Comparison of ENCODE assay signal across 1 cellular context in the genomic region with DNA sequence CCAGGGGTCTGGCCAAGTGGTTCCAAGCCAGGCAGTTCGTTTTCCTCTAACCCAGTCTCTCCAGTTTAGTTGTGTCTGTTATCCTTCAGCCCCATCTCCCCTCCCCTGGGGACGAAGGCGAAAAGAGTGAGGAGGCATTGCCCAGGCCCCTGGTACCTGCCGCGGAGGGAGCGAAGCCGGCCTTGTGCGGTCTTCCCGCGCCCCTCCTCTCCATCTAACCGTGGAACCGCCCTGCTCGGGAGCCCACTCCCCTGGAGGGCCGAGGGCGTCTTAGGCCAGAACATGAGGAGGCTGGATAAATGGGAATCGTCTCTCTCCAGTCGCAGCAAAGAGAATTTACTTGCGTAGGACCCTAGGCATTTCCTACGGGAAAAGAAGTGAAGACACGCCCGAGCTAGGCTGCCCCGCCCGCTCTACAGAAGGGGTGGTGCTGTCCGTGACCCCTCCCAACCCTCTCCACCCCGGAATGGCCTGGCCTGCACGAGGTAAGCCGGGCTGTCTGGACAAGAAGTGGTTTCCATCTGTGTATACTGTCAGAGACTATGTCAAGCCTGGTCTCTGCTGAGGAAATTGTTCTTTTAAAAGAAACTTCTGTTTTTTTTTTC.
TF ChIP-seq lines count a peak whose summit lies in the region.

No MANE protein-coding gene starts in this region.

TF ChIP-seq in GM23338, 12 proteins besides CTCF, POLR2A, EP300 and RAD21 (continued from another document):
- TF ChIP-seq ZNF462 (CRISPR knock-in tag; IDR thresholded peaks at IDR 0.05) (no peak), ETS1 (IDR thresholded peaks at IDR 0.05) (no peak), NANOG (IDR thresholded peaks at IDR 0.05; ENCODE audit: borderline replicate concordance) (no peak), POLR2AphosphoS5 (IDR thresholded peaks at IDR 0.05; ENCODE audit: low read depth) (no peak), ZNF331 (CRISPR knock-in tag; IDR thresholded peaks at IDR 0.05; ENCODE audit: low read depth) (no peak), STAT1 (IDR thresholded peaks at IDR 0.05; ENCODE audit: unreplicated experiment) (no peak), REST (IDR thresholded peaks at IDR 0.05; ENCODE audit: unreplicated experiment) (no peak), EZH2 (IDR thresholded peaks at IDR 0.05; ENCODE audit: low read depth, unreplicated experiment) (no peak), JUNB (IDR thresholded peaks at IDR 0.05; ENCODE audit: unreplicated experiment) (no peak), CREB1 (CRISPR knock-in tag; IDR thresholded peaks at IDR 0.05; ENCODE audit: low read depth) (no peak)
